Comparison of ENCODE assay signal across 8 cellular contexts in the genomic region with DNA sequence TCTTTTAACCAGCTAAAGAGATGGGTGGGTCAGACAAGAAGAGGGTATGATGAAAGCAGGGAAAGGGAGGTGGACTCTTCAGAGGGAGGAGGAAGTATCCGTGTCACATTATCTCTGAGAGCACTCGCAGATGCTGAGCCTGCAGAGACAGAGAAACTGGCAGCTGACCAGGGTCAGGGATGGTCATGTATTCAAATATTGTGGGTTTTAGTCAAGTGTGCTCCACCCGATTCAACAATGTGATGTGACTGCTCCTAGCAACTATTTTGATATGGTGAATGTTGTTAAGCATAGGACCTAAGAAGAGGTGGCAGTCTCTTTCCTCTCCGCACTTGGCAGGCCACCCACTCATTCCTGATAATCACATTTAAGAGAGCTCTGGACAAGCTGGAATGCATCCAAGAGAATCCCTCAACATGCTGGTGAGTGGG. TPM values are rescaled to one million over a fixed set of nuclear protein-coding genes. Genes with fewer than 3 reads are reported as not detected.
A peak's percentile ranks its signal among the peaks of the same experiment; 100 is the strongest.
DNase-seq lines count a peak whose midpoint lies in the region; ATAC-seq lines count a peak whose summit lies in the region.

No MANE protein-coding gene starts in this region.

- no peaks in the 10 kb centered on the region for H3K36me3 ChIP-seq in naive thymus-derived CD4-positive, alpha-beta T cell (ENCODE audit: control insufficient read depth in 2 of 3, insufficient read depth in 3 of 3, low read length in 3 of 3)

- peaks cover 13% of the 10 kb centered on the region for H3K36me3 Mint-ChIP-seq in central memory CD8-positive, alpha-beta T cell (ENCODE audit: insufficient read depth)
- H3K36me3 Mint-ChIP-seq in naive thymus-derived CD4-positive, alpha-beta T cell = peaks cover 0 to 1% (median 0%) of the 10 kb centered on the region in 5 donors

- H3K27ac Mint-ChIP-seq in central memory CD8-positive, alpha-beta T cell (ENCODE audit: low read depth) = peak overlapping the region; percentile 96
- H3K27ac Mint-ChIP-seq in naive thymus-derived CD4-positive, alpha-beta T cell = peak overlapping the region; percentile 91 to 99 (median 97)

- ATAC-seq in GM18861 (IDR thresholded peaks at IDR 0.05; ENCODE audit: unreplicated experiment) (peak; percentile 36), GM18868 (IDR thresholded peaks at IDR 0.05; ENCODE audit: unreplicated experiment) (no peak)
- no peak for ATAC-seq in central memory CD8-positive, alpha-beta T cell (replicated peaks; ENCODE audit: extremely low read depth, poor library complexity, severe bottlenecking)
- ATAC-seq in naive thymus-derived CD4-positive, alpha-beta T cell = peak; percentile 56

- H3K27ac ChIP-seq in naive thymus-derived CD4-positive, alpha-beta T cell (ENCODE audit: low read depth, low read length) = peak overlapping the region; percentile 73

- peaks cover 0 to 2% of the 10 kb centered on the region in 2 donors for H3K27me3 ChIP-seq in naive thymus-derived CD4-positive, alpha-beta T cell (ENCODE audit: control insufficient read depth in 2 of 2, insufficient read depth in 2 of 2, low read length in 2 of 2)

- POLR2A ChIA-PET in naive thymus-derived CD4-positive, alpha-beta T cell (lab: Charles Lee) = interaction anchor here (0.6 to 7.2 kb wide), 5 partner anchors 12 to 148 kb away, joined by 3 to 80 read pairs (median 5); no protein-coding TSS in a partner anchor

- no peaks in the 10 kb centered on the region for H3K9me3 ChIP-seq in naive thymus-derived CD4-positive, alpha-beta T cell (ENCODE audit: control insufficient read depth in 2 of 3, low read length in 3 of 3)

- H3K4me3 ChIP-seq in naive thymus-derived CD4-positive, alpha-beta T cell (ENCODE audit: low read length) = no peak overlapping the region

- H3K4me1 ChIP-seq in naive thymus-derived CD4-positive, alpha-beta T cell (ENCODE audit: control insufficient read depth in 2 of 2, insufficient read depth in 2 of 2, low read length in 2 of 2) = peaks cover 8 to 9% of the 10 kb centered on the region in 2 donors

- H3K4me1 Mint-ChIP-seq in central memory CD8-positive, alpha-beta T cell = peaks cover 42% of the 10 kb centered on the region
- H3K4me1 Mint-ChIP-seq in naive thymus-derived CD4-positive, alpha-beta T cell = peaks cover 15 to 43% (median 36%) of the 10 kb centered on the region in 7 donors

- peaks cover 7% of the 10 kb centered on the region for H3K27me3 Mint-ChIP-seq in central memory CD8-positive, alpha-beta T cell
- H3K27me3 Mint-ChIP-seq in naive thymus-derived CD4-positive, alpha-beta T cell = peaks cover 0 to 15% (median 0%) of the 10 kb centered on the region in 5 donors

- no peaks in the 10 kb centered on the region for H3K9me3 Mint-ChIP-seq in central memory CD8-positive, alpha-beta T cell
- peaks cover 0 to 2% (median 0%) of the 10 kb centered on the region in 11 donors for H3K9me3 Mint-ChIP-seq in naive thymus-derived CD4-positive, alpha-beta T cell

- intact Hi-C loops in naive thymus-derived CD4-positive, alpha-beta T cell (cut with micrococcal nuclease) = loop anchor here in 1 of 2 donors (10.0 kb wide), 4 partner anchors 219 to 519 kb away; a partner anchor contains a TSS

- CTCF ChIA-PET in naive thymus-derived CD4-positive, alpha-beta T cell (lab: Charles Lee) = no interaction called here

- DNase-seq in A172 (ENCODE audit: low spot score) = peak; percentile 88
- DNase-seq in NOMO-1 treated with DMSO at 0.1 percent for 48 hours (lab: John Stamatoyannopoulos, UW; ENCODE audit: unreplicated experiment) = peak; percentile 79
- no peak for DNase-seq in central memory CD8-positive, alpha-beta T cell (ENCODE audit: low spot score in 2 of 2)
- DNase-seq in naive thymus-derived CD4-positive, alpha-beta T cell = no peak
- DNase-seq in central memory CD4-positive, alpha-beta T cell = no peak
- no peak for DNase-seq in stimulated activated CD4-positive, alpha-beta T cell treated with anti-CD3 and anti-CD28 coated beads, Interleukin-4, amount 100 ng/mL, for 4 hours

- peak overlapping the region; percentile 95 for H3K4me3 Mint-ChIP-seq in central memory CD8-positive, alpha-beta T cell
- peak overlapping the region in 9 of 10 donors; percentile 88 to 98 (median 92) for H3K4me3 Mint-ChIP-seq in naive thymus-derived CD4-positive, alpha-beta T cell

RNA-seq across cellular contexts. Expression of a gene that starts 1.3 kb away (rescaled TPM):
- total RNA-seq in A172 (2014; rRNA removed; shearing (Covaris generic)) = 26.9 and 40.2 TPM in 2 replicates
- total RNA-seq in naive thymus-derived CD4-positive, alpha-beta T cell = 10 to 100 TPM; 35.9 to 57.7 (median 48.7) TPM
- polyA plus RNA-seq in naive thymus-derived CD4-positive, alpha-beta T cell = 10 to 100 TPM; 17.2 to 21.7 TPM

RNA-seq across cellular contexts. Expression of a gene that starts 39.6 kb away (rescaled TPM):
- not detected in 2 replicates for total RNA-seq in A172 (2014; rRNA removed; shearing (Covaris generic))
- not detected for total RNA-seq in naive thymus-derived CD4-positive, alpha-beta T cell
- polyA plus RNA-seq in naive thymus-derived CD4-positive, alpha-beta T cell = not detected

Comparison
In these comparisons a context has a peak if more than half of its experiments do, and no peak if none do; other contexts are left out.
1. DNase-seq: peak in A172 (single experiment) and NOMO-1 treated with DMSO at 0.1 percent for 48 hours (single experiment); none in central memory CD8-positive, alpha-beta T cell (0 of 2), naive thymus-derived CD4-positive, alpha-beta T cell (0 of 9), central memory CD4-positive, alpha-beta T cell (single experiment) and stimulated activated CD4-positive, alpha-beta T cell treated with anti-CD3 and anti-CD28 coated beads, Interleukin-4, amount 100 ng/mL, for 4 hours (0 of 2).
2. ATAC-seq: peak in GM18861 (single experiment) and naive thymus-derived CD4-positive, alpha-beta T cell (single experiment); none in central memory CD8-positive, alpha-beta T cell (single experiment) and GM18868 (single experiment).